22 cellular contexts compared by ENCODE assay signal in genomic region chr15:38603271-38603670, GRCh38. TPM values are rescaled to one million over a fixed set of nuclear protein-coding genes. Genes with fewer than 3 reads are reported as not detected.
"Had no signal": no experiment of that assay in that cellular context is flagged by ENCODE, and none has a peak within 500 bp of the region (broad histone marks: within the 10 kb centered on the region; RNA-seq: fewer than 3 reads in every experiment).

No MANE protein-coding gene starts in this region.

- H3K27me3 Mint-ChIP-seq: activated CD4-positive, alpha-beta memory T cell treated with anti-CD3 and anti-CD28 coated beads, Interleukin-2, amount 10 ng/mL, durations not matched to agents 7 days and 5 days; activated naive CD8-positive, alpha-beta T cell treated with anti-CD3 and anti-CD28 coated beads, Interleukin-2, amount 50 U/mL, for 24 hours; stimulated activated memory B cell treated with anti-CD40 and anti-IgM and Interleukin-4, amounts not matched to agents 10 μg/mL and 1 μg/mL and 100 μg/mL, for 72 hours; T-helper 17 cell had no signal

- H3K9me3 Mint-ChIP-seq: activated naive CD8-positive, alpha-beta T cell treated with anti-CD3 and anti-CD28 coated beads, Interleukin-2, amount 50 U/mL, for 24 hours; stimulated activated memory B cell treated with anti-CD40 and anti-IgM and Interleukin-4, amounts not matched to agents 10 μg/mL and 1 μg/mL and 100 μg/mL, for 72 hours had no signal

- H3K36me3 Mint-ChIP-seq: stimulated activated memory B cell treated with anti-CD40 and anti-IgM and Interleukin-4, amounts not matched to agents 10 μg/mL and 1 μg/mL and 100 μg/mL, for 72 hours had no signal

- H3K4me3 ChIP-seq: sigmoid colon, smooth muscle cell, transverse colon, vagina had no signal

- H3K4me3 Mint-ChIP-seq: activated CD4-positive, alpha-beta memory T cell treated with anti-CD3 and anti-CD28 coated beads, Interleukin-2, amount 10 ng/mL, durations not matched to agents 7 days and 5 days; activated naive CD8-positive, alpha-beta T cell treated with anti-CD3 and anti-CD28 coated beads, Interleukin-2, amount 50 U/mL, for 24 hours; stimulated activated memory B cell treated with anti-CD40 and anti-IgM and Interleukin-4, amounts not matched to agents 10 μg/mL and 1 μg/mL and 100 μg/mL, for 72 hours; T-helper 17 cell had no signal

- H3K9me3 ChIP-seq: sigmoid colon, transverse colon, vagina had no signal

- H3K4me2 ChIP-seq: smooth muscle cell had no signal

- H3K27ac Mint-ChIP-seq: activated CD4-positive, alpha-beta memory T cell treated with anti-CD3 and anti-CD28 coated beads, Interleukin-2, amount 10 ng/mL, durations not matched to agents 7 days and 5 days; activated naive CD8-positive, alpha-beta T cell treated with anti-CD3 and anti-CD28 coated beads, Interleukin-2, amount 50 U/mL, for 24 hours; stimulated activated memory B cell treated with anti-CD40 and anti-IgM and Interleukin-4, amounts not matched to agents 10 μg/mL and 1 μg/mL and 100 μg/mL, for 72 hours; T-helper 17 cell had no signal

- ATAC-seq: activated naive CD8-positive, alpha-beta T cell treated with anti-CD3 and anti-CD28 coated beads, Interleukin-2, amount 50 U/mL, for 24 hours; foreskin keratinocyte; left ventricle myocardium superior; stimulated activated memory B cell treated with anti-CD40 and anti-IgM and Interleukin-4, amounts not matched to agents 10 μg/mL and 1 μg/mL and 100 μg/mL, for 72 hours; T-helper 17 cell had no signal

- H3K4me1 ChIP-seq: foreskin keratinocyte, sigmoid colon, transverse colon, vagina had no signal

- H3K36me3 ChIP-seq: sigmoid colon, transverse colon, vagina had no signal

- H3K27me3 ChIP-seq: sigmoid colon, transverse colon, vagina had no signal

- FAIRE-seq: islet of Langerhans had no signal

- DNase-seq: activated CD4-positive, alpha-beta memory T cell treated with anti-CD3 and anti-CD28 coated beads, Interleukin-2, amount 10 ng/mL, durations not matched to agents 7 days and 5 days; activated CD4-positive, alpha-beta T cell treated with anti-CD3 and anti-CD28 coated beads for 48 hours; activated CD4-positive, CD25-positive, alpha-beta regulatory T cell; activated effector memory CD4-positive, alpha-beta T cell treated with anti-CD3 and anti-CD28 coated beads, Interleukin-2, amount 50 U/mL, for 16 hours; activated naive CD4-positive, alpha-beta T cell treated with anti-CD3 and anti-CD28 coated beads, Interleukin-2, amount 50 U/mL, for 16 hours; activated naive CD8-positive, alpha-beta T cell treated with anti-CD3 and anti-CD28 coated beads, Interleukin-2, amount 50 U/mL, for 24 hours; activated T-cell treated with anti-CD3 and anti-CD28 coated beads for 4 hours; cerebellar nuclear complex; cortex of kidney; erythroblast; foreskin keratinocyte; left ventricle myocardium superior; mammary epithelial cell; posterior cingulate gyrus; sigmoid colon; stimulated activated CD4-positive, alpha-beta T cell treated with anti-CD3 and anti-CD28 coated beads, Interleukin-15, amount 100 ng/mL, for 24 hours; T-helper 17 cell; transverse colon had no signal

- H3K27ac ChIP-seq: foreskin keratinocyte, sigmoid colon, transverse colon, vagina had no signal

RNA-seq across cellular contexts. Expression of gene RASGRP1, which starts 38.7 kb away (rescaled TPM):
- total RNA-seq: foreskin keratinocyte had no signal
- polyA plus RNA-seq: foreskin keratinocyte, mammary epithelial cell had no signal
